In genomic region chr22:21970800-21971617, GRCh38 we compare ENCODE assay signal across 1 cellular context.
TF ChIP-seq lines count a peak whose summit lies in the region.

No MANE protein-coding gene starts in this region.

TF ChIP-seq in K562, 482 proteins besides CTCF, POLR2A, EP300 and RAD21 (continued from another document and continues in another):
- TF ChIP-seq THAP12 (CRISPR knock-in tag; IDR thresholded peaks at IDR 0.05) (peak; percentile 86; the same call in 1 of the 2 replicates), MED1 (CRISPR knock-in tag; IDR thresholded peaks at IDR 0.05; ENCODE audit: borderline replicate concordance) (peak; percentile 92; the same call in 1 of the 2 replicates), DMBX1 (CRISPR knock-in tag; IDR thresholded peaks at IDR 0.05; ENCODE audit: borderline replicate concordance) (no peak), TAF7 (tag; IDR thresholded peaks at IDR 0.05) (0 out of 2 replicates have a peak, but pooled peaks have one; percentile 30), HSF4 (CRISPR knock-in tag; IDR thresholded peaks at IDR 0.05; ENCODE audit: borderline replicate concordance) (no peak), JUN (IDR thresholded peaks at IDR 0.05; ENCODE audit: borderline replicate concordance, low read depth, low read length) (no peak), JUN (CRISPR knock-in tag; IDR thresholded peaks at IDR 0.05; ENCODE audit: borderline replicate concordance) (peak; percentile 39; the same call in 1 of the 2 replicates), TAF15 (IDR thresholded peaks at IDR 0.05; ENCODE audit: low read depth, low read length) (0 out of 2 replicates have a peak, but pooled peaks have one; percentile 67), ZNF75A (CRISPR knock-in tag; IDR thresholded peaks at IDR 0.05) (no peak), MAX (CRISPR knock-in tag; IDR thresholded peaks at IDR 0.05) (peak; percentile 41; the same call in 1 of the 2 replicates), MLLT1 (IDR thresholded peaks at IDR 0.05) (no peak), SIX5 (IDR thresholded peaks at IDR 0.05; ENCODE audit: borderline replicate concordance in 1 of 2, insufficient read depth in 1 of 2, low read depth in 1 of 2, low read length in 2 of 2) (0 out of 4 replicates have a peak, but pooled peaks of 1 of the 2 experiments have one; percentile 9), THRB (CRISPR knock-in tag; conservative IDR thresholded peaks at IDR 0.05) (0 out of 2 replicates have a peak, but pooled peaks have one; percentile 77), PTBP1 (IDR thresholded peaks at IDR 0.05; ENCODE audit: low read depth, low read length) (no peak), RREB1 (CRISPR knock-in tag; IDR thresholded peaks at IDR 0.05) (peak; percentile 37; the same call in 1 of the 2 replicates), MAZ (CRISPR knock-in tag; conservative IDR thresholded peaks at IDR 0.05 in 1 of 2, IDR thresholded peaks at IDR 0.05 in 1 of 2) (0 out of 4 replicates have a peak, but pooled peaks of 1 of the 2 experiments have one; percentile 17), RBM39 (optimal IDR thresholded peaks at IDR 0.05; ENCODE audit: low read depth, low read length) (peak; percentile 82), ZNF133 (CRISPR knock-in tag; IDR thresholded peaks at IDR 0.05) (0 out of 2 replicates have a peak, but pooled peaks have one; percentile 22), TBL1XR1 (IDR thresholded peaks at IDR 0.05; ENCODE audit: low read length in 2 of 2) (0 out of 4 replicates have a peak, but pooled peaks of 1 of the 2 experiments have one; percentile 27), HOMEZ (CRISPR knock-in tag; IDR thresholded peaks at IDR 0.05) (0 out of 2 replicates have a peak, but pooled peaks have one; percentile 63), ZNF23 (CRISPR knock-in tag; IDR thresholded peaks at IDR 0.05) (no peak), RBBP5 (IDR thresholded peaks at IDR 0.05; ENCODE audit: borderline replicate concordance, insufficient read depth, low read length, poor library complexity, severe bottlenecking) (peak; percentile 45), CEBPG (CRISPR knock-in tag; IDR thresholded peaks at IDR 0.05) (0 out of 2 replicates have a peak, but pooled peaks have one; percentile 35), CEBPG (tag; conservative IDR thresholded peaks at IDR 0.05 in 1 of 2, IDR thresholded peaks at IDR 0.05 in 1 of 2) (no peak), TEAD4 (IDR thresholded peaks at IDR 0.05; ENCODE audit: low read length) (no peak), TEAD4 (CRISPR knock-in tag; IDR thresholded peaks at IDR 0.05; ENCODE audit: borderline replicate concordance) (peak; percentile 44; the same call in 1 of the 2 replicates), SNRNP70 (optimal IDR thresholded peaks at IDR 0.05; ENCODE audit: low read depth, low read length) (peak; percentile 64), MLX (CRISPR knock-in tag; conservative IDR thresholded peaks at IDR 0.05) (0 out of 4 replicates have a peak, but pooled peaks of 1 of the 2 experiments have one; percentile 56), SFPQ (IDR thresholded peaks at IDR 0.05; ENCODE audit: low read depth, low read length) (no peak), HNRNPUL1 (IDR thresholded peaks at IDR 0.05; ENCODE audit: low read length) (peak; percentile 46; the same call in 1 of the 2 replicates), BRCA1 (IDR thresholded peaks at IDR 0.05) (no peak), BRCA1 (CRISPR knock-in tag; IDR thresholded peaks at IDR 0.05) (peak; percentile 66; the same call in 1 of the 2 replicates), YBX1 (IDR thresholded peaks at IDR 0.05) (no peak), BRD9 (IDR thresholded peaks at IDR 0.05; ENCODE audit: low read depth, partially characterized antibody) (no peak), ARID4B (CRISPR knock-in tag; IDR thresholded peaks at IDR 0.05) (0 out of 2 replicates have a peak, but pooled peaks have one; percentile 17), FOXA3 (CRISPR knock-in tag; conservative IDR thresholded peaks at IDR 0.05 in 1 of 2, IDR thresholded peaks at IDR 0.05 in 1 of 2) (0 out of 4 replicates have a peak, but pooled peaks of 1 of the 2 experiments have one; percentile 13)
